8 cellular contexts compared by ENCODE assay signal in genomic region chr1:181189691-181190361, GRCh38.
DNase-seq lines count a peak whose midpoint lies in the region; ATAC-seq, FAIRE-seq and TF ChIP-seq lines count a peak whose summit lies in the region.

No MANE protein-coding gene starts in this region.

- peak overlapping the region; percentile 58 for H3K4me3 Mint-ChIP-seq in WTC11

- H3K9me3 Mint-ChIP-seq in WTC11, result peaks cover 14% of the 10 kb centered on the region

- H3K27me3 Mint-ChIP-seq in WTC11 (ENCODE audit: low read depth), result peaks cover 24% of the 10 kb centered on the region

- H3K36me3 Mint-ChIP-seq in WTC11, result no peaks in the 10 kb centered on the region

- CTCF ChIA-PET in WTC11 (lab: Charles Lee), result interaction anchor here (0.6 to 6.4 kb wide), 42 partner anchors 9 to 747 kb away, joined by 3 to 104 read pairs (median 5); partner anchors contain the start of gene CACNA1E

- no peak overlapping the region for H3K27ac Mint-ChIP-seq in WTC11

- DNase-seq in D721Med (ENCODE audit: insufficient read length, low spot score) (peak; percentile 98), NCI-H1694 (lab: John Stamatoyannopoulos, UW) (peak; percentile 61), WTC11 (ENCODE audit: low spot score) (peak; percentile 87), cardiac fibroblast (ENCODE audit: low read depth in 2 of 2) (peak; percentile 51 to 65), left kidney (ENCODE audit: low read depth, low spot score) (peak; percentile 82), kidney glomerular epithelial cell (lab: John Stamatoyannopoulos, UW) (no peak)
- peak; percentile 63 for DNase-seq in stimulated activated CD4-positive, alpha-beta T cell treated with anti-CD3 and anti-CD28 coated beads, Interleukin-2, amount 100 ng/mL, for 4 hours (ENCODE audit: low read depth)

- no peak overlapping the region for H3K4me3 ChIP-seq in cardiac fibroblast (replicated peaks in 1 of 2; ENCODE audit: low read depth in 2 of 2, low read length in 2 of 2)

- no peak for FAIRE-seq in D721Med (lab: Jason Lieb, UNC)

- peaks cover 5% of the 10 kb centered on the region; the same call in 1 of the 2 replicates for H3K4me1 Mint-ChIP-seq in WTC11

- TF ChIP-seq CTCF in D721Med (IDR thresholded peaks at IDR 0.05; ENCODE audit: insufficient read depth, missing control alignments) (peak; percentile 94), WTC11 (IDR thresholded peaks at IDR 0.05) (peak; percentile 97), cardiac fibroblast (IDR thresholded peaks at IDR 0.05; ENCODE audit: low read depth, low read length) (peak; percentile 81)

- ATAC-seq in GM21723 (IDR thresholded peaks at IDR 0.05; ENCODE audit: unreplicated experiment) (peak; percentile 80), WTC11 (peak; percentile 91)

- POLR2A ChIA-PET in WTC11 (lab: Charles Lee), result interaction anchor here (1.0 kb wide), 1 partner anchor 235 kb away, joined by 3 read pairs; no protein-coding TSS in a partner anchor

TF ChIP-seq in WTC11, 78 proteins besides CTCF, POLR2A, EP300 and RAD21:
- peak; percentile 45; the same call in 1 of the 2 replicates for TF ChIP-seq SP1 (CRISPR knock-in tag; conservative IDR thresholded peaks at IDR 0.05)
- no peak for TF ChIP-seq ZSCAN18 (CRISPR knock-in tag; IDR thresholded peaks at IDR 0.05)
- TF ChIP-seq NR3C1 (CRISPR knock-in tag; conservative IDR thresholded peaks at IDR 0.05; ENCODE audit: low read depth), result no peak
- no peak for TF ChIP-seq ERG (CRISPR knock-in tag; IDR thresholded peaks at IDR 0.05)
- TF ChIP-seq FOXP1 (CRISPR knock-in tag; IDR thresholded peaks at IDR 0.05; ENCODE audit: borderline replicate concordance), result peak; percentile 46; the same call in 1 of the 2 replicates
- TF ChIP-seq TEAD1 (CRISPR knock-in tag; IDR thresholded peaks at IDR 0.05), result no peak
- TF ChIP-seq ZNF532 (CRISPR knock-in tag; IDR thresholded peaks at IDR 0.05; ENCODE audit: borderline replicate concordance), result no peak
- no peak for TF ChIP-seq ZNF425 (CRISPR knock-in tag; conservative IDR thresholded peaks at IDR 0.05)
- TF ChIP-seq HMGXB4 (CRISPR knock-in tag; IDR thresholded peaks at IDR 0.05), result peak; percentile 88
TF ChIP-seq in WTC11: peak in this region for 3.
